Comparison of ENCODE assay signal across 22 cellular contexts in genomic region chr20:64072664-64073063, GRCh38. TPM values are rescaled to one million over a fixed set of nuclear protein-coding genes. Genes with fewer than 3 reads are reported as not detected.
"Had no signal": no experiment of that assay in that cellular context is flagged by ENCODE, and none has a peak within 500 bp of the region (broad histone marks: within the 10 kb centered on the region; RNA-seq: fewer than 3 reads in every experiment).

No MANE protein-coding gene starts in this region.

- H3K9ac ChIP-seq: parathyroid adenoma had no signal

- H3K27ac Mint-ChIP-seq: activated T-cell treated with anti-CD3 and anti-CD28 coated beads, Interleukin-2, amount 50 U/mL, for 72 hours; stimulated activated naive CD8-positive, alpha-beta T cell treated with anti-CD3 and anti-CD28 coated beads, Interleukin-15, Interleukin-2, amounts not matched to agents 100 ng/mL and 50 ng/mL, for 24 hours had no signal

- H3K4me1 Mint-ChIP-seq: brain had no signal

- ATAC-seq: activated T-cell treated with anti-CD3 and anti-CD28 coated beads, Interleukin-2, amount 50 U/mL, for 72 hours; mucosa of descending colon; naive thymus-derived CD4-positive, alpha-beta T cell had no signal

- H3K9me3 Mint-ChIP-seq: activated naive CD8-positive, alpha-beta T cell treated with anti-CD3 and anti-CD28 coated beads, Interleukin-2, amount 10 ng/mL, durations not matched to agents 7 days and 5 days; activated T-cell treated with anti-CD3 and anti-CD28 coated beads, Interleukin-2, amount 50 U/mL, for 72 hours; brain; naive thymus-derived CD4-positive, alpha-beta T cell; stimulated activated naive CD8-positive, alpha-beta T cell treated with anti-CD3 and anti-CD28 coated beads, Interleukin-15, Interleukin-2, amounts not matched to agents 100 ng/mL and 50 ng/mL, for 24 hours had no signal

- H3K4me3 Mint-ChIP-seq: activated naive CD8-positive, alpha-beta T cell treated with anti-CD3 and anti-CD28 coated beads, Interleukin-2, amount 10 ng/mL, durations not matched to agents 7 days and 5 days; activated T-cell treated with anti-CD3 and anti-CD28 coated beads, Interleukin-2, amount 50 U/mL, for 72 hours; brain; naive thymus-derived CD4-positive, alpha-beta T cell; stimulated activated naive CD8-positive, alpha-beta T cell treated with anti-CD3 and anti-CD28 coated beads, Interleukin-15, Interleukin-2, amounts not matched to agents 100 ng/mL and 50 ng/mL, for 24 hours had no signal

- DNase-seq: activated CD4-positive, alpha-beta T cell treated with anti-CD3 and anti-CD28 coated beads, Interleukin-2, amount 50 U/mL, for 4 hours; activated naive CD8-positive, alpha-beta T cell treated with anti-CD3 and anti-CD28 coated beads, Interleukin-2, amount 10 ng/mL, durations not matched to agents 7 days and 5 days; activated T-cell treated with anti-CD3 and anti-CD28 coated beads, Interleukin-2, amount 50 U/mL, for 72 hours; central memory CD4-positive, alpha-beta T cell; effector CD8-positive, alpha-beta T cell; esophagus squamous epithelium; hypothalamus; left ventricle myocardium inferior; mucosa of descending colon; naive thymus-derived CD4-positive, alpha-beta T cell; stimulated activated CD4-positive, alpha-beta T cell treated with anti-CD3 and anti-CD28 coated beads, Interleukin-4, amount 100 ng/mL, for 24 hours; T-helper 2 cell had no signal

- H3K9me3 ChIP-seq: esophagus squamous epithelium, left ventricle myocardium inferior, mucosa of descending colon, upper lobe of left lung had no signal

- H3K4me3 ChIP-seq: coronary artery, esophagus squamous epithelium, left ventricle myocardium inferior, mucosa of descending colon, upper lobe of left lung had no signal

- H3K27me3 Mint-ChIP-seq: activated naive CD8-positive, alpha-beta T cell treated with anti-CD3 and anti-CD28 coated beads, Interleukin-2, amount 10 ng/mL, durations not matched to agents 7 days and 5 days; naive thymus-derived CD4-positive, alpha-beta T cell; stimulated activated naive CD8-positive, alpha-beta T cell treated with anti-CD3 and anti-CD28 coated beads, Interleukin-15, Interleukin-2, amounts not matched to agents 100 ng/mL and 50 ng/mL, for 24 hours had no signal

- FAIRE-seq: endothelial cell of umbilical vein, kidney, TTC549 had no signal

- H3K27ac ChIP-seq: coronary artery, esophagus squamous epithelium, left ventricle myocardium inferior, parathyroid adenoma, upper lobe of left lung had no signal

- H2AFZ ChIP-seq: parathyroid adenoma had no signal

- H3K27me3 ChIP-seq: esophagus squamous epithelium, upper lobe of left lung had no signal

- H3K4me1 ChIP-seq: parathyroid adenoma had no signal

- H3K79me2 ChIP-seq: parathyroid adenoma had no signal

RNA-seq across cellular contexts. Expression of gene LKAAEAR1, which starts 11.5 kb away (rescaled TPM):
- total RNA-seq: endothelial cell of umbilical vein, esophagus squamous epithelium, fibroblast of villous mesenchyme, left ventricle myocardium inferior, mucosa of descending colon, renal cortical epithelial cell had no signal

RNA-seq across cellular contexts. Expression of gene SOX18, which starts 23.2 kb away (rescaled TPM):
- total RNA-seq: fibroblast of villous mesenchyme had no signal
- polyA plus RNA-seq: naive thymus-derived CD4-positive, alpha-beta T cell had no signal
